Comparison of ENCODE assay signal across 11 cellular contexts in the genomic region with DNA sequence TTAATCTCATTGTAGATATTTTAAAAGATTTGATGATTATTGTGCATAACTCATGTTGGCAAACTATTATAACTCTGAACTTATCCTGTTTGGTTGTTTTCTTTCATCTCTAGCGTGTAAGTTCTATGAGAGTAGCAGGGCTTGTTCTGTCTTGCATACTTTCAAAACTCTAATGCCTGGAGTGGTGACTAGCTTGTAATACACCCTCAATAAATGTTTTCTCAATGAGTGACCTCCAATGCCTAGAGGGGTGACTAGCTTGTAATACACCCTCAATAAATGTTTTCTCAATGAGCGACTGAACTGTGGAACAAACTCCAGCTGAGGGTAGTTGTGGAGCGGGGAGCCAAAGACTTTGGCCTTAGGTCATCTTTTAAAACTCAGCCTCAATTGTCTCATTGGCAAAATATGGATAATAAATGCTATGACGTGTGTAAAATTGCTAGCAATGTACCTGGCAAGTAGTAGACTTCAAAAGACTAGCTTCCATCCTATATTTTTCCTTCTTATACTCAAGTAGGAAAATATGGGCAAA. TPM values are rescaled to one million over a fixed set of nuclear protein-coding genes. Genes with fewer than 3 reads are reported as not detected.
DNase-seq lines count a peak whose midpoint lies in the region; ATAC-seq, FAIRE-seq and TF ChIP-seq lines count a peak whose summit lies in the region.
"Had no signal": no experiment of that assay in that cellular context is flagged by ENCODE, and none has a peak within 500 bp of the region (broad histone marks: within the 10 kb centered on the region; RNA-seq: fewer than 3 reads in every experiment).

No MANE protein-coding gene starts in this region.

- no peaks in the 10 kb centered on the region for H3K79me2 ChIP-seq in OCI-LY1 (ENCODE audit: insufficient read depth, low read length)
- H3K79me2 ChIP-seq in neural progenitor cell (ENCODE audit: low read depth) = peaks cover 46% of the 10 kb centered on the region

- intact Hi-C loops in CD8-positive, alpha-beta T cell (cut with DNase I, micrococcal nuclease) = loop anchor here in 1 of 2 experiments (2.0 to 10.0 kb wide), 3 partner anchors 34 to 95 kb away; no protein-coding TSS in a partner anchor
- intact Hi-C loops in dendritic cell treated with granulocyte-macrophage colony-stimulating factor and Interleukin-4, amounts not matched to agents 40 ng/mL and 50 ng/mL, for 4 days (cut with micrococcal nuclease) = loop anchor here (2.0 to 10.0 kb wide), 2 partner anchors 37 to 743 kb away; no protein-coding TSS in a partner anchor
- intact Hi-C loops in pancreas (cut with DNase I) = no loop called here

- no peak overlapping the region for H3K27ac Mint-ChIP-seq in CD8-positive, alpha-beta T cell
- H3K27ac Mint-ChIP-seq in dendritic cell treated with granulocyte-macrophage colony-stimulating factor and Interleukin-4, amounts not matched to agents 40 ng/mL and 50 ng/mL, for 4 days = peak overlapping the region; percentile 95
- no peak overlapping the region for H3K27ac Mint-ChIP-seq in neural progenitor cell

- no peak overlapping the region for H3K4me3 ChIP-seq in CD8-positive, alpha-beta T cell (ENCODE audit: low read depth, low read length)
- H3K4me3 ChIP-seq in OCI-LY1 (ENCODE audit: low read depth, low read length, poor library complexity, severe bottlenecking) = no peak overlapping the region
- peak overlapping the region; percentile 50 for H3K4me3 ChIP-seq in neural progenitor cell
- H3K4me3 ChIP-seq in pancreas = no peak overlapping the region

- DNase-seq in CD8-positive, alpha-beta T cell = no peak
- DNase-seq in neural progenitor cell (ENCODE audit: low spot score) = no peak
- no peak for DNase-seq in pancreas
- DNase-seq in NOMO-1 treated with dmso at 0.1 percent for 144 hours (lab: John Stamatoyannopoulos, UW; ENCODE audit: unreplicated experiment) = no peak
- DNase-seq: DMS53, NCI-H446 had no signal

- CTCF ChIA-PET in CD8-positive, alpha-beta T cell (lab: Charles Lee) = interaction anchor here (1.0 kb wide), 1 partner anchor 38 kb away, joined by 3 read pairs; no protein-coding TSS in a partner anchor

- H3K4me1 ChIP-seq in CD8-positive, alpha-beta T cell (ENCODE audit: insufficient read depth, low read length) = peaks cover 21% of the 10 kb centered on the region
- H3K4me1 ChIP-seq in OCI-LY1 (ENCODE audit: insufficient read depth, low read length, severe bottlenecking) (peaks cover 23% of the 10 kb centered on the region), neural progenitor cell (peaks cover 28% of the 10 kb centered on the region), pancreas (peaks cover 3 to 19% (median 7%) of the 10 kb centered on the region in 3 donors)

- ATAC-seq in CD8-positive, alpha-beta T cell = no peak
- ATAC-seq in GM21528 (IDR thresholded peaks at IDR 0.05; ENCODE audit: low FRiP score, unreplicated experiment) (no peak), HG02970 (IDR thresholded peaks at IDR 0.05; ENCODE audit: low FRiP score, unreplicated experiment) (no peak), pancreas (no peak)

- H4K20me1 ChIP-seq in OCI-LY1 (ENCODE audit: insufficient read depth, low read length) (no peaks in the 10 kb centered on the region), neural progenitor cell (ENCODE audit: low read depth) (no peaks in the 10 kb centered on the region)

- no peaks in the 10 kb centered on the region for H3F3A ChIP-seq in OCI-LY1 (ENCODE audit: insufficient read depth, low read length)
- peaks cover 23% of the 10 kb centered on the region for H3F3A ChIP-seq in neural progenitor cell (ENCODE audit: low read depth)

- H3K36me3 ChIP-seq in CD8-positive, alpha-beta T cell (ENCODE audit: insufficient read depth, low read length) = no peaks in the 10 kb centered on the region
- H3K36me3 ChIP-seq in OCI-LY1 (ENCODE audit: insufficient read depth, low read length) (no peaks in the 10 kb centered on the region), neural progenitor cell (no peaks in the 10 kb centered on the region), pancreas (no peaks in the 10 kb centered on the region)

- H3K27ac ChIP-seq in CD8-positive, alpha-beta T cell (ENCODE audit: low read depth, low read length) = no peak overlapping the region
- H3K27ac ChIP-seq in OCI-LY1 (ENCODE audit: low read depth, low read length, poor library complexity, severe bottlenecking) (no peak overlapping the region), neural progenitor cell (no peak overlapping the region), pancreas (no peak overlapping the region)

- H3K9ac ChIP-seq in OCI-LY1 (ENCODE audit: low read length) = no peak overlapping the region
- H3K9ac ChIP-seq in neural progenitor cell = no peak overlapping the region

- no peaks in the 10 kb centered on the region for H3K9me3 ChIP-seq in CD8-positive, alpha-beta T cell (ENCODE audit: low read length)
- no peaks in the 10 kb centered on the region for H3K9me3 ChIP-seq in OCI-LY1 (ENCODE audit: low read length)
- H3K9me3 ChIP-seq in neural progenitor cell (ENCODE audit: low read depth) = no peaks in the 10 kb centered on the region
- H3K9me3 ChIP-seq in pancreas = no peaks in the 10 kb centered on the region

- H3K9me2 ChIP-seq in OCI-LY1 (ENCODE audit: low read depth, low read length) = no peaks in the 10 kb centered on the region

- no peak for TF ChIP-seq CTCF in CD8-positive, alpha-beta T cell (IDR thresholded peaks at IDR 0.05)
- TF ChIP-seq CTCF in OCI-LY1 (IDR thresholded peaks at IDR 0.05; ENCODE audit: low read length) (no peak), neural progenitor cell (IDR thresholded peaks at IDR 0.05) (no peak), pancreas (IDR thresholded peaks at IDR 0.05) (no peak)

- H3K4me2 ChIP-seq in OCI-LY1 (ENCODE audit: low read length) (peak overlapping the region; percentile 88; the same call in 1 of the 2 replicates), neural progenitor cell (peak overlapping the region; percentile 87)

- H3K4me3 Mint-ChIP-seq in CD8-positive, alpha-beta T cell = peak overlapping the region; percentile 50
- peak overlapping the region; percentile 83 for H3K4me3 Mint-ChIP-seq in dendritic cell treated with granulocyte-macrophage colony-stimulating factor and Interleukin-4, amounts not matched to agents 40 ng/mL and 50 ng/mL, for 4 days
- peak overlapping the region; percentile 89 for H3K4me3 Mint-ChIP-seq in neural progenitor cell

- H3K36me3 Mint-ChIP-seq in CD8-positive, alpha-beta T cell = peaks cover 6% of the 10 kb centered on the region
- peaks cover 27% of the 10 kb centered on the region for H3K36me3 Mint-ChIP-seq in dendritic cell treated with granulocyte-macrophage colony-stimulating factor and Interleukin-4, amounts not matched to agents 40 ng/mL and 50 ng/mL, for 4 days (ENCODE audit: low read depth)
- peaks cover 10% of the 10 kb centered on the region for H3K36me3 Mint-ChIP-seq in neural progenitor cell

- no peaks in the 10 kb centered on the region for H3K27me3 Mint-ChIP-seq in CD8-positive, alpha-beta T cell (ENCODE audit: low read depth)
- no peaks in the 10 kb centered on the region for H3K27me3 Mint-ChIP-seq in dendritic cell treated with granulocyte-macrophage colony-stimulating factor and Interleukin-4, amounts not matched to agents 40 ng/mL and 50 ng/mL, for 4 days
- H3K27me3 Mint-ChIP-seq in neural progenitor cell (ENCODE audit: insufficient read depth, low read depth) = peaks cover 6% of the 10 kb centered on the region

- H3K4me1 Mint-ChIP-seq in CD8-positive, alpha-beta T cell (ENCODE audit: low read depth) = peaks cover 41% of the 10 kb centered on the region
- H3K4me1 Mint-ChIP-seq in dendritic cell treated with granulocyte-macrophage colony-stimulating factor and Interleukin-4, amounts not matched to agents 40 ng/mL and 50 ng/mL, for 4 days (ENCODE audit: low read depth) = peaks cover 49% of the 10 kb centered on the region
- peaks cover 18% of the 10 kb centered on the region for H3K4me1 Mint-ChIP-seq in neural progenitor cell

- POLR2A ChIA-PET in CD8-positive, alpha-beta T cell (lab: Charles Lee) = interaction anchor here (1.2 to 3.9 kb wide), 3 partner anchors 9 to 103 kb away, joined by 3 to 18 read pairs (median 4); no protein-coding TSS in a partner anchor

- H2AFZ ChIP-seq in OCI-LY1 (ENCODE audit: low read length) = no peak overlapping the region
- no peak overlapping the region for H2AFZ ChIP-seq in neural progenitor cell (replicated peaks)

- 88 to 94% methylated on average over 4 of the region's 4 CpGs for WGBS in pancreas, 2 donors

- FAIRE-seq in pancreas (lab: Jason Lieb, UNC) = no peak
- FAIRE-seq: TTC549 had no signal

- H3K9me3 Mint-ChIP-seq in CD8-positive, alpha-beta T cell = no peaks in the 10 kb centered on the region
- H3K9me3 Mint-ChIP-seq in dendritic cell treated with granulocyte-macrophage colony-stimulating factor and Interleukin-4, amounts not matched to agents 40 ng/mL and 50 ng/mL, for 4 days = no peaks in the 10 kb centered on the region
- peaks cover 3% of the 10 kb centered on the region for H3K9me3 Mint-ChIP-seq in neural progenitor cell

- no peaks in the 10 kb centered on the region for H3K27me3 ChIP-seq in CD8-positive, alpha-beta T cell (ENCODE audit: insufficient read depth, low read length)
- H3K27me3 ChIP-seq in OCI-LY1 (ENCODE audit: insufficient read depth, low read length) (no peaks in the 10 kb centered on the region), neural progenitor cell (no peaks in the 10 kb centered on the region), pancreas (no peaks in the 10 kb centered on the region)

RNA-seq across cellular contexts. Expression of a gene that starts 1.8 kb away (rescaled TPM):
- 1 to 10 TPM; 4.7 to 6.9 TPM for total RNA-seq in CD8-positive, alpha-beta T cell
- 67.2 and 176 TPM in 2 replicates for total RNA-seq in neural progenitor cell (ENCODE audit: low replicate concordance)
- total RNA-seq in pancreas = 10 to 100 TPM in 4 of 6 donors, 1 to 10 TPM in 2; 7.9 to 17.7 (median 12.9) TPM
- 1 to 10 TPM; 2.8 to 7.4 TPM for polyA plus RNA-seq in pancreas
